ENCODE assay signal across 16 cellular contexts in genomic region chr6:4340544-4340943, GRCh38.
A peak's percentile ranks its signal among the peaks of the same experiment; 100 is the strongest.
DNase-seq lines count a peak whose midpoint lies in the region; ATAC-seq and TF ChIP-seq lines count a peak whose summit lies in the region.
"Had no signal": no experiment of that assay in that cellular context is flagged by ENCODE, and none has a peak within 500 bp of the region (broad histone marks: within the 10 kb centered on the region; RNA-seq: fewer than 3 reads in every experiment).

No MANE protein-coding gene starts in this region.

- no peak overlapping the region for H2AFZ ChIP-seq in neural progenitor cell (replicated peaks)

- no peak overlapping the region for H3K27ac ChIP-seq in neural progenitor cell

- H3K27me3 Mint-ChIP-seq in T-helper 17 cell (peaks cover 32% of the 10 kb centered on the region), neural progenitor cell (ENCODE audit: insufficient read depth, low read depth) (no peaks in the 10 kb centered on the region), progenitor cell of endocrine pancreas (peaks cover 19% of the 10 kb centered on the region)
- peaks cover 8% of the 10 kb centered on the region for H3K27me3 Mint-ChIP-seq in activated T-cell treated with anti-CD3 and anti-CD28 coated beads, Interleukin-2, amount 50 U/mL, for 4 hours (ENCODE audit: low read depth)

- H3K4me1 Mint-ChIP-seq in T-helper 17 cell (peaks cover 6% of the 10 kb centered on the region), neural progenitor cell (peaks cover 2% of the 10 kb centered on the region), progenitor cell of endocrine pancreas (ENCODE audit: low read depth) (peaks cover 4% of the 10 kb centered on the region)
- no peaks in the 10 kb centered on the region for H3K4me1 Mint-ChIP-seq in activated T-cell treated with anti-CD3 and anti-CD28 coated beads, Interleukin-2, amount 50 U/mL, for 4 hours (ENCODE audit: low read depth)
- H3K4me1 Mint-ChIP-seq: CD4-positive, alpha-beta memory T cell had no signal

- H4K20me1 ChIP-seq in neural progenitor cell (ENCODE audit: low read depth) = no peaks in the 10 kb centered on the region

- ATAC-seq in T-helper 17 cell (no peak), HG03378 (IDR thresholded peaks at IDR 0.05; ENCODE audit: unreplicated experiment) (no peak), GM18517 (IDR thresholded peaks at IDR 0.05; ENCODE audit: unreplicated experiment) (no peak)
- no peak for ATAC-seq in activated T-cell treated with anti-CD3 and anti-CD28 coated beads, Interleukin-2, amount 50 U/mL, for 4 hours
- ATAC-seq: GM12878 had no signal

- peaks cover 11% of the 10 kb centered on the region for H3K36me3 Mint-ChIP-seq in T-helper 17 cell (ENCODE audit: low read depth)
- no peaks in the 10 kb centered on the region for H3K36me3 Mint-ChIP-seq in neural progenitor cell
- no peaks in the 10 kb centered on the region for H3K36me3 Mint-ChIP-seq in progenitor cell of endocrine pancreas (ENCODE audit: insufficient read depth)
- H3K36me3 Mint-ChIP-seq in activated T-cell treated with anti-CD3 and anti-CD28 coated beads, Interleukin-2, amount 50 U/mL, for 4 hours (ENCODE audit: insufficient read depth) = no peaks in the 10 kb centered on the region
- H3K36me3 Mint-ChIP-seq: CD4-positive, alpha-beta memory T cell had no signal

- no peak overlapping the region for H3K4me2 ChIP-seq in neural progenitor cell

- H3F3A ChIP-seq in neural progenitor cell (ENCODE audit: low read depth) = no peaks in the 10 kb centered on the region

- H3K79me2 ChIP-seq in neural progenitor cell (ENCODE audit: low read depth) = no peaks in the 10 kb centered on the region

- no peak overlapping the region for H3K27ac Mint-ChIP-seq in T-helper 17 cell
- peak overlapping the region; percentile 4 for H3K27ac Mint-ChIP-seq in neural progenitor cell
- H3K27ac Mint-ChIP-seq in progenitor cell of endocrine pancreas = peak overlapping the region; percentile 12
- H3K27ac Mint-ChIP-seq: CD4-positive, alpha-beta memory T cell had no signal

- H3K4me3 Mint-ChIP-seq in T-helper 17 cell (peak overlapping the region; percentile 22), neural progenitor cell (no peak overlapping the region), progenitor cell of endocrine pancreas (ENCODE audit: low read depth) (no peak overlapping the region)
- no peak overlapping the region for H3K4me3 Mint-ChIP-seq in activated T-cell treated with anti-CD3 and anti-CD28 coated beads, Interleukin-2, amount 50 U/mL, for 4 hours
- H3K4me3 Mint-ChIP-seq: CD4-positive, alpha-beta memory T cell had no signal

- no peaks in the 10 kb centered on the region for H3K4me1 ChIP-seq in neural progenitor cell

- H3K9ac ChIP-seq in neural progenitor cell = no peak overlapping the region

- H3K27me3 ChIP-seq in neural progenitor cell = no peaks in the 10 kb centered on the region

- TF ChIP-seq CTCF in neural progenitor cell (IDR thresholded peaks at IDR 0.05) (no peak), progenitor cell of endocrine pancreas (IDR thresholded peaks at IDR 0.05; ENCODE audit: unreplicated experiment) (no peak)

- H3K9me3 ChIP-seq in T-helper 17 cell (ENCODE audit: control insufficient read depth, low read length, poor library complexity, severe bottlenecking) = no peaks in the 10 kb centered on the region
- H3K9me3 ChIP-seq in neural progenitor cell (ENCODE audit: low read depth) = no peaks in the 10 kb centered on the region

- no peak overlapping the region for H3K4me3 ChIP-seq in neural progenitor cell
- H3K4me3 ChIP-seq: GM12878 had no signal

- no peaks in the 10 kb centered on the region for H3K36me3 ChIP-seq in neural progenitor cell

- DNase-seq in T-helper 17 cell (no peak), neural progenitor cell (ENCODE audit: low spot score) (no peak), progenitor cell of endocrine pancreas (ENCODE audit: low spot score, unreplicated experiment) (no peak)
- no peak for DNase-seq in activated T-cell treated with anti-CD3 and anti-CD28 coated beads, Interleukin-2, amount 50 U/mL, for 4 hours
- DNase-seq: C1 segment of cervical spinal cord; Calu3; CD4-positive, alpha-beta memory T cell; DMS153; DMS79; EL; GDM1; H7; HCEC 1CT had no signal

- peaks cover 7% of the 10 kb centered on the region for H3K9me3 Mint-ChIP-seq in neural progenitor cell
- H3K9me3 Mint-ChIP-seq in progenitor cell of endocrine pancreas (ENCODE audit: low read depth) = peaks cover 6% of the 10 kb centered on the region
- no peaks in the 10 kb centered on the region for H3K9me3 Mint-ChIP-seq in activated T-cell treated with anti-CD3 and anti-CD28 coated beads, Interleukin-2, amount 50 U/mL, for 4 hours
- H3K9me3 Mint-ChIP-seq: CD4-positive, alpha-beta memory T cell had no signal
